Comparison of ENCODE assay signal across 1 cellular context in genomic region chr5:72472666-72473422, GRCh38.
TF ChIP-seq lines count a peak whose summit lies in the region.

No MANE protein-coding gene starts in this region.

TF ChIP-seq in HepG2, 621 proteins besides CTCF, POLR2A, EP300 and RAD21:
- TF ChIP-seq ARID5B (CRISPR knock-in tag; IDR thresholded peaks at IDR 0.05) (no peak), ZNF253 (CRISPR knock-in tag; IDR thresholded peaks at IDR 0.05; ENCODE audit: borderline replicate concordance) (no peak)
